In genomic region chr20:4459081-4459480, GRCh38 we compare ENCODE assay signal across 28 cellular contexts.
"Had no signal": no experiment of that assay in that cellular context is flagged by ENCODE, and none has a peak within 500 bp of the region (broad histone marks: within the 10 kb centered on the region; RNA-seq: fewer than 3 reads in every experiment).

No MANE protein-coding gene starts in this region.

- H3K27ac Mint-ChIP-seq: endodermal cell; naive thymus-derived CD4-positive, alpha-beta T cell; nephron; neural progenitor cell; stimulated activated naive CD8-positive, alpha-beta T cell treated with anti-CD3 and anti-CD28 coated beads, Interleukin-15, amount 100 ng/mL, for 72 hours; type B pancreatic cell had no signal

- H3K27me3 ChIP-seq: dorsolateral prefrontal cortex, esophagus squamous epithelium, heart right ventricle, left lung, neural progenitor cell, right atrium auricular region, thyroid gland had no signal

- H3K9me3 ChIP-seq: esophagus squamous epithelium, left lung, prostate gland, right atrium auricular region, thyroid gland had no signal

- DNase-seq: dorsolateral prefrontal cortex; effector CD4-positive, alpha-beta T cell; endodermal cell; erythroblast; esophagus squamous epithelium; foreskin melanocyte; glutamatergic neuron; heart right ventricle; hippocampal formation; left cardiac atrium; left lung; mesendoderm; midbrain; naive thymus-derived CD4-positive, alpha-beta T cell; stimulated activated CD4-positive, alpha-beta T cell treated with anti-CD3 and anti-CD28 coated beads, Interleukin-12 subunit alpha, Interleukin-12 subunit beta, amount 100 ng/mL, for 4 hours; stimulated activated CD4-positive, alpha-beta T cell treated with anti-CD3 and anti-CD28 coated beads, Interleukin-1b, Interleukin-23, amount 100 ng/mL, for 48 hours; stimulated activated CD4-positive, alpha-beta T cell treated with anti-CD3 and anti-CD28 coated beads, Interleukin-4, amount 100 ng/mL, for 1 hour; stimulated activated CD8-positive, alpha-beta memory T cell treated with anti-CD3 and anti-CD28 coated beads, Interleukin-4, amount 100 ng/mL, for 48 hours; stimulated activated naive CD4-positive, alpha-beta T cell; stimulated activated naive CD8-positive, alpha-beta T cell treated with anti-CD3 and anti-CD28 coated beads, Interleukin-15, amount 100 ng/mL, for 72 hours; thyroid gland had no signal

- H3K27me3 Mint-ChIP-seq: stimulated activated naive CD8-positive, alpha-beta T cell treated with anti-CD3 and anti-CD28 coated beads, Interleukin-15, amount 100 ng/mL, for 72 hours; type B pancreatic cell had no signal

- H3K4me1 ChIP-seq: esophagus squamous epithelium, left lung, prostate gland, right atrium auricular region, thyroid gland had no signal

- H3K9ac ChIP-seq: neural progenitor cell had no signal

- H3K4me1 Mint-ChIP-seq: naive thymus-derived CD4-positive, alpha-beta T cell; nephron; stimulated activated naive CD8-positive, alpha-beta T cell treated with anti-CD3 and anti-CD28 coated beads, Interleukin-15, amount 100 ng/mL, for 72 hours had no signal

- H2AFZ ChIP-seq: neural progenitor cell had no signal

- H3K4me3 ChIP-seq: dorsolateral prefrontal cortex, esophagus squamous epithelium, heart right ventricle, left lung, neural progenitor cell, prostate gland, right atrium auricular region, smooth muscle cell had no signal

- H3K4me3 Mint-ChIP-seq: endodermal cell; naive thymus-derived CD4-positive, alpha-beta T cell; nephron; neural progenitor cell; stimulated activated naive CD8-positive, alpha-beta T cell treated with anti-CD3 and anti-CD28 coated beads, Interleukin-15, amount 100 ng/mL, for 72 hours; type B pancreatic cell had no signal

- ATAC-seq: heart right ventricle; left cardiac atrium; left lung; naive thymus-derived CD4-positive, alpha-beta T cell; sciatic nerve; stimulated activated naive CD8-positive, alpha-beta T cell treated with anti-CD3 and anti-CD28 coated beads, Interleukin-15, amount 100 ng/mL, for 72 hours had no signal

- H3K27ac ChIP-seq: dorsolateral prefrontal cortex, esophagus squamous epithelium, heart right ventricle, left lung, neural progenitor cell, prostate gland, right atrium auricular region, thyroid gland had no signal

- H3K4me2 ChIP-seq: neural progenitor cell, smooth muscle cell had no signal

- H3K36me3 ChIP-seq: esophagus squamous epithelium, heart right ventricle, left lung, neural progenitor cell, prostate gland, right atrium auricular region, thyroid gland had no signal
